In the genomic region with DNA sequence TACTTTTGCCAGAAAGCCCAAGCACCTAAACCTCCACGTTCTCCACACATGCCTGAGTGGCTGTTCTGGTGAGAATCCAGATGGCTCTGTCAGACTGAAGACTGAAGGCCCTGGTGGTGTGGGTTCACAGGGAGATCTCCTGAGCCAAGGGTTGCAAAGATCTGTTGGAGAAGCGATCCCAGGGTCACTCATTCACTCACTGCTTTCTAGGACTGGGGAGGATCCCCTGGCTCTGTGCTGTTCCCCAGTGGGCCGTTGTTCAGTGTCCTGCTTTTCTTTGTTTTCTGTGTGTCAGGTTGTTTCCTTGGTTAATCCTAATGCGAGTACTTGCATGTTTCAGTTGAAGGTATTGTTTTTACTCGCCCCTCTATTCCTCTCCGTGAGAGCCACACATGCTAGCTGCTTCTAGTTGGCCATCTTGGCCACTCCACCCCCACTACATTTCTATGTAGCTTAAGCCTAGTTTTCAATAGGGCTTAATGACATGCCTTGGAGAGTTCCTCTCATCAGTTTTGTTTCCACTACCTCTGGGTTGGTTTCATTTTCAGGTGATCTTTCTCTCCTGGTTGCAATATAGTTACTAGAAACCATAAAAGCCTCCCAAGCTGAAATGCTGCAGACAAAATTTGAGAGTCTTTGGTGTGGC, we compare ENCODE assay signal across 9 cellular contexts.
DNase-seq lines count a peak whose midpoint lies in the region; ATAC-seq and TF ChIP-seq lines count a peak whose summit lies in the region.
"Had no signal": no experiment of that assay in that cellular context is flagged by ENCODE, and none has a peak within 500 bp of the region (broad histone marks: within the 10 kb centered on the region; RNA-seq: fewer than 3 reads in every experiment).

No MANE protein-coding gene starts in this region.

- TF ChIP-seq CTCF in tibial nerve (IDR thresholded peaks at IDR 0.05), result no peak
- TF ChIP-seq CTCF in psoas muscle (IDR thresholded peaks at IDR 0.05), result no peak

- intact Hi-C loops in left ventricle myocardium superior (cut with micrococcal nuclease), result no loop called here
- intact Hi-C loops in cardiac septum (cut with DNase I), result no loop called here
- intact Hi-C loops in psoas muscle (cut with DNase I), result no loop called here

- H3K27me3 ChIP-seq in tibial nerve (no peaks in the 10 kb centered on the region), psoas muscle (ENCODE audit: insufficient read depth in 3 of 3, low read length in 2 of 3) (no peaks in the 10 kb centered on the region)
- H3K27me3 ChIP-seq: BLaER1 had no signal

- 90 to 96% methylated on average over 6 of the region's 6 CpGs for WGBS in tibial nerve, 2 donors
- WGBS in psoas muscle, 3 donors, result 84 to 90% (median 87%) methylated on average over 6 of the region's 6 CpGs

- no peak for TF ChIP-seq EP300 in tibial nerve (IDR thresholded peaks at IDR 0.05)

- H3K4me3 ChIP-seq in tibial nerve (no peak overlapping the region), psoas muscle (no peak overlapping the region)
- H3K4me3 ChIP-seq: BLaER1 had no signal

- TF ChIP-seq POLR2A in tibial nerve (IDR thresholded peaks at IDR 0.05), result no peak

- H3K9me3 ChIP-seq in tibial nerve (no peaks in the 10 kb centered on the region), psoas muscle (no peaks in the 10 kb centered on the region)
- H3K9me3 ChIP-seq: BLaER1 had no signal

- H3K36me3 ChIP-seq in tibial nerve (no peaks in the 10 kb centered on the region), psoas muscle (ENCODE audit: insufficient read depth in 1 of 2, low read depth in 1 of 2) (no peaks in the 10 kb centered on the region)
- H3K36me3 ChIP-seq: BLaER1 had no signal

- DNase-seq in left ventricle myocardium superior (no peak), cardiac septum (ENCODE audit: low spot score) (no peak), tibial nerve (ENCODE audit: low spot score in 2 of 2) (no peak), psoas muscle (no peak), NCI-H2227 (lab: John Stamatoyannopoulos, UW; ENCODE audit: unreplicated experiment) (no peak), NCI-H2081 treated with DMSO at 0.1 percent for 48 hours (lab: John Stamatoyannopoulos, UW) (no peak)
- DNase-seq in activated T-cell treated with anti-CD3 and anti-CD28 coated beads, Interleukin-2, amount 50 U/mL, for 48 hours, result peak; percentile 41 to 48

- H3K4me1 ChIP-seq in tibial nerve (peaks cover 0 to 41% (median 14%) of the 10 kb centered on the region in 4 donors), psoas muscle (peaks cover 15% of the 10 kb centered on the region)

- ATAC-seq in left ventricle myocardium superior (peak; percentile 11), HG02973 (IDR thresholded peaks at IDR 0.05; ENCODE audit: unreplicated experiment) (peak; percentile 96), psoas muscle (no peak)

- H3K27ac ChIP-seq in tibial nerve (peak overlapping the region in 3 of 4 donors; percentile 8 to 75 (median 48)), psoas muscle (no peak overlapping the region)
- H3K27ac ChIP-seq: BLaER1 had no signal

Comparison
In these comparisons a context has a peak if more than half of its experiments do, and no peak if none do; other contexts are left out.
1. ATAC-seq: peak in left ventricle myocardium superior (single experiment) and HG02973 (single experiment); none in psoas muscle (0 of 4).
2. DNase-seq: peak in activated T-cell treated with anti-CD3 and anti-CD28 coated beads, Interleukin-2, amount 50 U/mL, for 48 hours (2 of 2); none in left ventricle myocardium superior (single experiment), cardiac septum (single experiment), tibial nerve (0 of 2), psoas muscle (0 of 2), NCI-H2227 (single experiment) and NCI-H2081 treated with DMSO at 0.1 percent for 48 hours (single experiment).